In the genomic region with DNA sequence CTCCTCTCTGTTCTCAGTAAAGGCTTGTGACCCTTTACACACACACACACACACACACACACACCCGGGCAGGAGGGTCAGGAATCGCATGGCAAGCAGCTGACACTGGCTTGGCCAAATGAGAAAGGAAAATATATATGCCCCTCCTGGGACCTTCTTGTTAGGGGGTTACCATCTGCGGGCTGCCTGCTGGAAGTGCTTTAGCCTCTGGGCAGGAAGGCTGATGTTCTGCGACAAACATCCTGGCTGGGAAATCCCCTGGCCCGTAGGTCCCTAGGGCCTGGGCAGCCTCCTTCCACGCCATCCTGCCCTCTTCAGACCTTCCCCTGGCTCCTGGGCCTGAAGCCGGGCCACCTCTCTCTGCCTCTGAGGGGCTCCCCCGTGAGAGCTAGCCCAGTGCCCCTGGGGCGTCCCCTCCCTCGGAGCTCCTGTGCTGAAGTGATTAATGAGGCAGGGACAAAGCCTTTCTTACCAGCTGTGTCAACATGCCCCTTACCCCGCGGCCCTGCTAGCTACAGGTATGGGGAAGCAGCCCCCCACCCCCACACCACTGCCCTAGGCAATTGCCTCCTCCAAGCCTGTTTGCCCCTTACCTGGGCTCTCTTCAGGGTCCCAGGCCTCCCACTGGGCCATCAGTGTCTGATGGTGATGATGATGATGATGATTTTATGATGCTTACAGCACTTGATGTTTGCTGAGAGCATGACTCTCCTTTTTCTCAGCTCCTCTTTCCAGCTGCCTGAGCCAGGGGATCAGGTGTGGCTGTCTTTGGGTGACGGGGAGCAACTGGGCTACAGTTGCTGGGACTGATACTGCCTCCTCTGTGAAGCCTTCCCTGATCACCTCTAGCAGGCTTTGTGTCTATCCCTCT, we compare ENCODE assay signal across 8 cellular contexts. TPM values are rescaled to one million over a fixed set of nuclear protein-coding genes. Genes with fewer than 3 reads are reported as not detected.
A peak's percentile ranks its signal among the peaks of the same experiment; 100 is the strongest.
DNase-seq lines count a peak whose midpoint lies in the region; FAIRE-seq and TF ChIP-seq lines count a peak whose summit lies in the region.

No MANE protein-coding gene starts in this region.

- H3K9ac ChIP-seq in KMS-11, result no peak overlapping the region

- peak overlapping the region; percentile 58 for H2AFZ ChIP-seq in KMS-11 (ENCODE audit: low read depth)

- DNase-seq in NCI-H82 (lab: John Stamatoyannopoulos, UW) (peak; percentile 81), NCI-H82 treated with DMSO at 0.1 percent for 48 hours (lab: John Stamatoyannopoulos, UW; ENCODE audit: unreplicated experiment) (no peak), fibroblast of villous mesenchyme (ENCODE audit: low read depth) (peak; percentile 53), D721Med (ENCODE audit: insufficient read length, low spot score) (no peak), 8988T (no peak)
- peak; percentile 6 for DNase-seq in activated CD4-positive, alpha-beta T cell treated with anti-CD3 and anti-CD28 coated beads, Interleukin-2, amount 50 U/mL, for 1 hour
- DNase-seq in stimulated activated CD4-positive, alpha-beta T cell treated with anti-CD3 and anti-CD28 coated beads, Interleukin-4, amount 100 ng/mL, for 4 hours, result peak; percentile 12

- peaks cover 28% of the 10 kb centered on the region for H3K4me1 ChIP-seq in KMS-11 (ENCODE audit: low read depth, poor library complexity, severe bottlenecking)

- no peak overlapping the region for H3K27ac ChIP-seq in KMS-11

- H3K4me3 ChIP-seq in KMS-11 (IDR thresholded peaks at IDR 0.05; ENCODE audit: insufficient read depth, low read depth, low read length), result no peak overlapping the region
- no peak overlapping the region for H3K4me3 ChIP-seq in fibroblast of villous mesenchyme (ENCODE audit: low read depth, low read length)

- 0 out of 2 replicates have a peak overlapping the region, but pooled peaks have one; percentile 3 for H3K4me2 ChIP-seq in KMS-11

- H3K79me2 ChIP-seq in KMS-11 (ENCODE audit: insufficient read depth, low read depth), result no peaks in the 10 kb centered on the region

- H4K20me1 ChIP-seq in KMS-11 (ENCODE audit: insufficient read depth), result no peaks in the 10 kb centered on the region

- no peaks in the 10 kb centered on the region; the same call in 1 of the 2 replicates for H3K27me3 ChIP-seq in KMS-11 (ENCODE audit: insufficient read depth, low read depth)

- H3K36me3 ChIP-seq in KMS-11 (ENCODE audit: insufficient read depth), result no peaks in the 10 kb centered on the region

- no peak for FAIRE-seq in D721Med (lab: Jason Lieb, UNC)

- TF ChIP-seq CTCF in KMS-11 (conservative IDR thresholded peaks at IDR 0.05; ENCODE audit: low read depth, low read length) (no peak), fibroblast of villous mesenchyme (IDR thresholded peaks at IDR 0.05; ENCODE audit: insufficient read depth, low read depth, low read length) (no peak), D721Med (IDR thresholded peaks at IDR 0.05; ENCODE audit: insufficient read depth, missing control alignments) (no peak)

RNA-seq across cellular contexts. Expression of gene ETV4, which starts 32.8 kb away (rescaled TPM):
- 4.7 and 4.8 TPM in 2 replicates for total RNA-seq in fibroblast of villous mesenchyme

Comparison
In these comparisons a context has a peak if more than half of its experiments do, and no peak if none do; other contexts are left out.
1. DNase-seq: peak in NCI-H82 (single experiment), activated CD4-positive, alpha-beta T cell treated with anti-CD3 and anti-CD28 coated beads, Interleukin-2, amount 50 U/mL, for 1 hour (single experiment), fibroblast of villous mesenchyme (single experiment) and stimulated activated CD4-positive, alpha-beta T cell treated with anti-CD3 and anti-CD28 coated beads, Interleukin-4, amount 100 ng/mL, for 4 hours (2 of 2); none in NCI-H82 treated with DMSO at 0.1 percent for 48 hours (single experiment), D721Med (single experiment) and 8988T (single experiment).